Comparison of ENCODE assay signal across 16 cellular contexts in genomic region chr11:33315822-33316221, GRCh38.
"Had no signal": no experiment of that assay in that cellular context is flagged by ENCODE, and none has a peak within 500 bp of the region (broad histone marks: within the 10 kb centered on the region; RNA-seq: fewer than 3 reads in every experiment).

No MANE protein-coding gene starts in this region.

- H3K4me3 ChIP-seq: lung had no signal

- H3K36me3 Mint-ChIP-seq: mesothelial cell of epicardium; stimulated activated effector memory CD8-positive, alpha-beta T cell treated with anti-CD3 and anti-CD28 coated beads, Interleukin-12 subunit alpha, Interleukin-12 subunit beta, amount 100 ng/mL, for 72 hours; WTC11 had no signal

- H3K27me3 Mint-ChIP-seq: activated naive CD8-positive, alpha-beta T cell treated with anti-CD3 and anti-CD28 coated beads, Interleukin-2, amount 10 ng/mL, durations not matched to agents 7 days and 5 days had no signal

- DNase-seq: activated CD4-positive, alpha-beta T cell treated with anti-CD3 and anti-CD28 coated beads for 48 hours; activated CD8-positive, alpha-beta memory T cell treated with anti-CD3 and anti-CD28 coated beads, Interleukin-2, amount 50 U/mL, for 48 hours; activated naive CD4-positive, alpha-beta T cell; activated naive CD8-positive, alpha-beta T cell treated with anti-CD3 and anti-CD28 coated beads, Interleukin-2, amount 10 ng/mL, durations not matched to agents 7 days and 5 days; anterior cingulate cortex; brain microvascular endothelial cell; dermis blood vessel endothelial cell; stimulated activated CD4-positive, alpha-beta T cell treated with anti-CD3 and anti-CD28 coated beads, Interleukin-12 subunit alpha, Interleukin-12 subunit beta, amount 100 ng/mL, for 4 hours; T-helper 2 cell had no signal

- H3K9me3 Mint-ChIP-seq: activated T-helper 1 cell treated with anti-CD3 and anti-CD28 coated beads, Interleukin-12 subunit alpha, Interleukin-12 subunit beta, Interleukin-2, Interleukin-4 antibody, amounts not matched to agents 30 ng/mL and 10 ng/mL and 1 ng/mL, durations not matched to agents 14 hours and 24 hours and 36 hours; mesothelial cell of epicardium; neural crest cell; stimulated activated effector memory CD8-positive, alpha-beta T cell treated with anti-CD3 and anti-CD28 coated beads, Interleukin-12 subunit alpha, Interleukin-12 subunit beta, amount 100 ng/mL, for 72 hours; WTC11 had no signal

- H3K4me1 Mint-ChIP-seq: mesothelial cell of epicardium had no signal

- H3K27ac Mint-ChIP-seq: activated naive CD8-positive, alpha-beta T cell treated with anti-CD3 and anti-CD28 coated beads, Interleukin-2, amount 10 ng/mL, durations not matched to agents 7 days and 5 days; activated T-helper 1 cell treated with anti-CD3 and anti-CD28 coated beads, Interleukin-12 subunit alpha, Interleukin-12 subunit beta, Interleukin-2, Interleukin-4 antibody, amounts not matched to agents 30 ng/mL and 10 ng/mL and 1 ng/mL, durations not matched to agents 14 hours and 24 hours and 36 hours; mesothelial cell of epicardium; stimulated activated effector memory CD8-positive, alpha-beta T cell treated with anti-CD3 and anti-CD28 coated beads, Interleukin-12 subunit alpha, Interleukin-12 subunit beta, amount 100 ng/mL, for 72 hours; WTC11 had no signal

- ATAC-seq: sciatic nerve; stimulated activated effector memory CD8-positive, alpha-beta T cell treated with anti-CD3 and anti-CD28 coated beads, Interleukin-12 subunit alpha, Interleukin-12 subunit beta, amount 100 ng/mL, for 72 hours; WTC11 had no signal

- H3K4me3 Mint-ChIP-seq: activated naive CD8-positive, alpha-beta T cell treated with anti-CD3 and anti-CD28 coated beads, Interleukin-2, amount 10 ng/mL, durations not matched to agents 7 days and 5 days; activated T-helper 1 cell treated with anti-CD3 and anti-CD28 coated beads, Interleukin-12 subunit alpha, Interleukin-12 subunit beta, Interleukin-2, Interleukin-4 antibody, amounts not matched to agents 30 ng/mL and 10 ng/mL and 1 ng/mL, durations not matched to agents 14 hours and 24 hours and 36 hours; mesothelial cell of epicardium; neural crest cell; stimulated activated effector memory CD8-positive, alpha-beta T cell treated with anti-CD3 and anti-CD28 coated beads, Interleukin-12 subunit alpha, Interleukin-12 subunit beta, amount 100 ng/mL, for 72 hours; WTC11 had no signal
